In genomic region chr9:89794918-89795317, GRCh38 we compare ENCODE assay signal across 24 cellular contexts.
DNase-seq lines count a peak whose midpoint lies in the region; ATAC-seq and TF ChIP-seq lines count a peak whose summit lies in the region.
"Had no signal": no experiment of that assay in that cellular context is flagged by ENCODE, and none has a peak within 500 bp of the region (broad histone marks: within the 10 kb centered on the region; RNA-seq: fewer than 3 reads in every experiment).

No MANE protein-coding gene starts in this region.

- H4K20me1 ChIP-seq in HCT116 (ENCODE audit: insufficient read depth), result no peaks in the 10 kb centered on the region

- CTCF ChIA-PET in HCT116 (lab: Charles Lee) (no interaction called here), HEK293T (lab: Yijun Ruan, JAX) (no interaction called here)

- TF ChIP-seq POLR2A in HCT116 (IDR thresholded peaks at IDR 0.05; ENCODE audit: borderline replicate concordance, extremely low read depth, insufficient read depth, insufficient read length), result no peak

- TF ChIP-seq RAD21 in HCT116 (IDR thresholded peaks at IDR 0.05; ENCODE audit: low read depth), result no peak

- TF ChIP-seq CTCF in HCT116 (IDR thresholded peaks at IDR 0.05 in 2 of 3, conservative IDR thresholded peaks at IDR 0.05 in 1 of 3; ENCODE audit: borderline replicate concordance in 1 of 3, insufficient read depth in 1 of 3, low read depth in 2 of 3, low read length in 2 of 3), result no peak

- no peak overlapping the region for H3K4me3 ChIP-seq in HCT116 (replicated peaks in 1 of 2; ENCODE audit: low read depth in 1 of 2, low read length in 2 of 2)
- H3K4me3 ChIP-seq: breast epithelium, suprapubic skin, uterus had no signal

- no TSS peak for BruUV-seq in HCT116 (replicated peaks; lab: Mats Ljungman, UMichigan)

- ATAC-seq in HCT116 (peak; percentile 59; the same call in 1 of the 2 replicates), left lobe of liver (peak; percentile 55), sciatic nerve (no peak)
- ATAC-seq: activated CD4-positive, CD25-positive, alpha-beta regulatory T cell treated with anti-CD3 and anti-CD28 coated beads, Interleukin-2, amount 50 U/mL, for 24 hours; naive thymus-derived CD4-positive, alpha-beta T cell; stimulated activated memory B cell treated with anti-CD40 and anti-IgM and Interleukin-4, amounts not matched to agents 10 μg/mL and 1 μg/mL and 100 μg/mL, for 72 hours had no signal

- H3K9me3 ChIP-seq in HCT116 (ENCODE audit: control insufficient read depth in 1 of 2, insufficient read depth in 1 of 2, low read depth in 1 of 2, low read length in 2 of 2), result no peaks in the 10 kb centered on the region
- H3K9me3 ChIP-seq: breast epithelium, suprapubic skin, uterus had no signal

- DNase-seq in HCT116 (ENCODE audit: low read depth, low spot score) (no peak), SW480 (ENCODE audit: low spot score) (peak; percentile 55), left lobe of liver (ENCODE audit: low spot score) (peak; percentile 76), sciatic nerve (ENCODE audit: low spot score) (peak; percentile 52), SW 1271 (lab: John Stamatoyannopoulos, UW) (no peak), DMS 273 treated with DMSO at 0.1 percent for 48 hours (lab: John Stamatoyannopoulos, UW) (no peak), HEK293T (ENCODE audit: extremely low spot score) (no peak)
- DNase-seq: activated CD4-positive, alpha-beta memory T cell treated with anti-CD3 and anti-CD28 coated beads for 36 hours; activated CD8-positive, alpha-beta memory T cell treated with anti-CD3 and anti-CD28 coated beads, Interleukin-2, amount 50 U/mL, for 4 hours; activated naive CD4-positive, alpha-beta T cell treated with anti-CD3 and anti-CD28 coated beads, Interleukin-2, amount 50 U/mL, for 16 hours; amygdala; effector memory CD4-positive, alpha-beta T cell; HCEC 1CT; kidney glomerular epithelial cell; naive thymus-derived CD4-positive, alpha-beta T cell; NCI-H2081 treated with DMSO at 0.1 percent for 48 hours; retina; stimulated activated CD4-positive, alpha-beta T cell treated with anti-CD3 and anti-CD28 coated beads, Interleukin-12 subunit alpha, Interleukin-12 subunit beta, amount 100 ng/mL, for 4 hours; stimulated activated CD4-positive, alpha-beta T cell treated with anti-CD3 and anti-CD28 coated beads, Interleukin-4, amount 100 ng/mL, for 4 hours; uterus had no signal

- H2AFZ ChIP-seq in HCT116 (ENCODE audit: low read depth, low read length, poor library complexity, severe bottlenecking), result no peak overlapping the region

- H3K4me2 ChIP-seq in HCT116 (ENCODE audit: low read length), result 0 out of 2 replicates have a peak overlapping the region, but pooled peaks have one; percentile 3

- intact Hi-C loops in HCT116 (cut with micrococcal nuclease), result no loop called here
- intact Hi-C loops in sciatic nerve (cut with DNase I), result no loop called here

- no peaks in the 10 kb centered on the region for H3K36me3 ChIP-seq in HCT116 (ENCODE audit: control insufficient read depth in 1 of 2, insufficient read depth in 2 of 2, low read length in 2 of 2)
- H3K36me3 ChIP-seq: breast epithelium, suprapubic skin, uterus had no signal

- H3K79me2 ChIP-seq in HCT116 (ENCODE audit: insufficient read depth, low read length), result no peaks in the 10 kb centered on the region

- H3K27ac ChIP-seq in HCT116 (ENCODE audit: low read depth, low read length), result no peak overlapping the region
- H3K27ac ChIP-seq: breast epithelium, suprapubic skin, uterus had no signal

- no peaks in the 10 kb centered on the region for H3K4me1 ChIP-seq in HCT116 (ENCODE audit: control insufficient read depth in 1 of 2, insufficient read depth in 2 of 2, low read length in 2 of 2)
- H3K4me1 ChIP-seq: breast epithelium, uterus had no signal

- H3K9ac ChIP-seq in HCT116 (ENCODE audit: low read length), result no peak overlapping the region

- POLR2A ChIA-PET in HCT116 (lab: Charles Lee), result no interaction called here
- POLR2A ChIA-PET in HEK293T (lab: Yijun Ruan, JAX), result no interaction called here

- H3K9me2 ChIP-seq in HCT116 (ENCODE audit: insufficient read depth), result no peaks in the 10 kb centered on the region

- RAD21 ChIA-PET in HCT116 (lab: Charles Lee; ENCODE audit: low non-redundant PET in 1 of 2, low total read pairs in 2 of 2, uncharacterized antibody in 2 of 2, unreplicated experiment in 2 of 2), result no interaction called here

- 0 out of 2 replicates have a peak, but pooled peaks cover 1% of the 10 kb centered on the region for H3K27me3 ChIP-seq in HCT116 (ENCODE audit: insufficient read depth, low read length)
- H3K27me3 ChIP-seq: breast epithelium, suprapubic skin, uterus had no signal

TF ChIP-seq in HCT116, 20 proteins besides CTCF, POLR2A, EP300 and RAD21 (continues in another document):
- no peak for TF ChIP-seq EGR1 (IDR thresholded peaks at IDR 0.05; ENCODE audit: low read depth)
- TF ChIP-seq FOSL1 (IDR thresholded peaks at IDR 0.05; ENCODE audit: low read depth), result no peak
- no peak for TF ChIP-seq SRF (IDR thresholded peaks at IDR 0.05; ENCODE audit: low read depth)
- TF ChIP-seq TCF7L2 (IDR thresholded peaks at IDR 0.05; ENCODE audit: borderline replicate concordance, extremely low read depth, insufficient read depth, insufficient read length), result no peak
- no peak for TF ChIP-seq SIN3A (IDR thresholded peaks at IDR 0.05; ENCODE audit: low read depth)
- no peak for TF ChIP-seq EZH2 (IDR thresholded peaks at IDR 0.05)
- no peak for TF ChIP-seq ZFX (IDR thresholded peaks at IDR 0.05)
- TF ChIP-seq JUND (IDR thresholded peaks at IDR 0.05), result no peak
- TF ChIP-seq ELF1 (IDR thresholded peaks at IDR 0.05; ENCODE audit: borderline replicate concordance, low read depth), result no peak
- no peak for TF ChIP-seq CEBPB (IDR thresholded peaks at IDR 0.05; ENCODE audit: low read depth)
- TF ChIP-seq ATF3 (IDR thresholded peaks at IDR 0.05), result no peak
- TF ChIP-seq MAX (IDR thresholded peaks at IDR 0.05), result no peak
- TF ChIP-seq EZH2phosphoT487 (IDR thresholded peaks at IDR 0.05; ENCODE audit: borderline replicate concordance), result no peak
- TF ChIP-seq SP1 (IDR thresholded peaks at IDR 0.05; ENCODE audit: low read depth), result no peak
- no peak for TF ChIP-seq POLR2AphosphoS5 (IDR thresholded peaks at IDR 0.05; ENCODE audit: low read depth, low read length)

TF ChIP-seq in HEK293T, 16 proteins besides CTCF, POLR2A, EP300 and RAD21:
- TF ChIP-seq CTBP1 (IDR thresholded peaks at IDR 0.05; ENCODE audit: borderline replicate concordance) (no peak), HDGF (IDR thresholded peaks at IDR 0.05; ENCODE audit: borderline replicate concordance) (no peak)

Comparison
In these comparisons a context has a peak if more than half of its experiments do, and no peak if none do; other contexts are left out.
1. DNase-seq: peak in SW480 (single experiment), left lobe of liver (single experiment) and sciatic nerve (single experiment); none in HCT116 (single experiment), SW 1271 (0 of 2), DMS 273 treated with DMSO at 0.1 percent for 48 hours (single experiment) and HEK293T (single experiment).